ENCODE assay signal across 15 cellular contexts in the genomic region with DNA sequence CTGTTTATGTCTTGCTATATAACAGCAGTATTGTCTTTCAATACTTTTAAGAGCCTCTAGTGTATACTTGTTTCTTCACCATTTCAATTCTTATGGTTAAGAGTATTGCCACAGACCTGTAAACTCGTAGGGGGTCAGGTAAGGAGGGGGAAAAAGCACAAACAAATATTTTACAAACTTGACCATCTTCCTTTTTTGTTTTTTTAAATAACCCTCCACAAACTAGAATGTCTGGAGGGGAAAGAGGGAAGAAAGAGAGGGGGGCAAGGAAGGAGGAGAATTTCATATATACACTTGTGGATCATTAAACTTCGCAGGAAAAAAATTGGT. TPM values are rescaled to one million over a fixed set of nuclear protein-coding genes. Genes with fewer than 3 reads are reported as not detected.
DNase-seq lines count a peak whose midpoint lies in the region; ATAC-seq and TF ChIP-seq lines count a peak whose summit lies in the region.
"Had no signal": no experiment of that assay in that cellular context is flagged by ENCODE, and none has a peak within 500 bp of the region (broad histone marks: within the 10 kb centered on the region; RNA-seq: fewer than 3 reads in every experiment).

No MANE protein-coding gene starts in this region.

- H3K27ac Mint-ChIP-seq in T-helper 1 cell treated with Interleukin-12 subunit alpha and Interleukin-12 subunit beta and Interleukin-4 antibody, amounts not matched to agents 30 μg/mL and 1 μg/mL, for 36 hours: peak overlapping the region; percentile 73
- no peak overlapping the region for H3K27ac Mint-ChIP-seq in glutamatergic neuron (ENCODE audit: unreplicated experiment)
- peak overlapping the region; percentile 63 for H3K27ac Mint-ChIP-seq in stimulated activated effector memory CD8-positive, alpha-beta T cell treated with anti-CD3 and anti-CD28 coated beads, Interleukin-12 subunit alpha, Interleukin-12 subunit beta, amount 100 ng/mL, for 72 hours

- no peaks in the 10 kb centered on the region for H3K9me3 ChIP-seq in PC-3 (ENCODE audit: low read length)

- no peaks in the 10 kb centered on the region for H3K9me2 ChIP-seq in PC-3 (replicated peaks; ENCODE audit: low read length)

- POLR2A ChIA-PET in PC-3 (lab: Charles Lee; ENCODE audit: unreplicated experiment): interaction anchor here (0.7 kb wide), 1 partner anchor 280 kb away, joined by 4 read pairs; no protein-coding TSS in a partner anchor

- BruUV-seq in PC-3 (replicated peaks; lab: Mats Ljungman, UMichigan): TSS peak; percentile 0

- peak overlapping the region; percentile 99 for H3K9ac ChIP-seq in PC-3 (ENCODE audit: low read length)

- H3K4me3 ChIP-seq in PC-3 (ENCODE audit: low read length): peak overlapping the region; percentile 96
- H3K4me3 ChIP-seq: dorsolateral prefrontal cortex had no signal

- peak overlapping the region; percentile 89 for H3K4me2 ChIP-seq in PC-3 (ENCODE audit: low read length)

- H3K4me3 Mint-ChIP-seq in T-helper 1 cell treated with Interleukin-12 subunit alpha and Interleukin-12 subunit beta and Interleukin-4 antibody, amounts not matched to agents 30 μg/mL and 1 μg/mL, for 36 hours: no peak overlapping the region
- H3K4me3 Mint-ChIP-seq in glutamatergic neuron (ENCODE audit: unreplicated experiment): peak overlapping the region; percentile 69
- no peak overlapping the region for H3K4me3 Mint-ChIP-seq in stimulated activated effector memory CD8-positive, alpha-beta T cell treated with anti-CD3 and anti-CD28 coated beads, Interleukin-12 subunit alpha, Interleukin-12 subunit beta, amount 100 ng/mL, for 72 hours

- TF ChIP-seq CTCF in PC-3 (conservative IDR thresholded peaks at IDR 0.05; ENCODE audit: low read depth, low read length) (no peak), glutamatergic neuron (IDR thresholded peaks at IDR 0.05; ENCODE audit: partially characterized antibody, unreplicated experiment) (no peak)

- peaks cover 23% of the 10 kb centered on the region for H3K4me1 ChIP-seq in PC-3 (ENCODE audit: insufficient read depth, low read length)

- no peaks in the 10 kb centered on the region for H3F3A ChIP-seq in PC-3 (ENCODE audit: low read length, unreplicated experiment)

- CTCF ChIA-PET in PC-3 (lab: Charles Lee): interaction anchor here (0.8 to 1.5 kb wide), 4 partner anchors 250 to 360 kb away, joined by 3 to 9 read pairs (median 6); no protein-coding TSS in a partner anchor

- no peak overlapping the region for H2AFZ ChIP-seq in PC-3 (ENCODE audit: low read length)

- intact Hi-C loops in PC-3 (cut with micrococcal nuclease): loop anchor here (1.0 kb wide), 1 partner anchor 338 kb away; no protein-coding TSS in a partner anchor

- no peaks in the 10 kb centered on the region for H3K9me3 Mint-ChIP-seq in T-helper 1 cell treated with Interleukin-12 subunit alpha and Interleukin-12 subunit beta and Interleukin-4 antibody, amounts not matched to agents 30 μg/mL and 1 μg/mL, for 36 hours
- peaks cover 15% of the 10 kb centered on the region for H3K9me3 Mint-ChIP-seq in glutamatergic neuron (ENCODE audit: unreplicated experiment)
- H3K9me3 Mint-ChIP-seq in stimulated activated effector memory CD8-positive, alpha-beta T cell treated with anti-CD3 and anti-CD28 coated beads, Interleukin-12 subunit alpha, Interleukin-12 subunit beta, amount 100 ng/mL, for 72 hours: peaks cover 7% of the 10 kb centered on the region

- no peaks in the 10 kb centered on the region for H3K27me3 ChIP-seq in PC-3 (ENCODE audit: low read length)

- H3K27me3 Mint-ChIP-seq in T-helper 1 cell treated with Interleukin-12 subunit alpha and Interleukin-12 subunit beta and Interleukin-4 antibody, amounts not matched to agents 30 μg/mL and 1 μg/mL, for 36 hours (ENCODE audit: low read depth): peaks cover 76% of the 10 kb centered on the region
- peaks cover 45% of the 10 kb centered on the region for H3K27me3 Mint-ChIP-seq in glutamatergic neuron (ENCODE audit: unreplicated experiment)

- H3K27ac ChIP-seq in PC-3 (ENCODE audit: low read length): peak overlapping the region; percentile 99
- H3K27ac ChIP-seq: dorsolateral prefrontal cortex, ovary, WERI-Rb-1 had no signal

- H3K36me3 Mint-ChIP-seq in T-helper 1 cell treated with Interleukin-12 subunit alpha and Interleukin-12 subunit beta and Interleukin-4 antibody, amounts not matched to agents 30 μg/mL and 1 μg/mL, for 36 hours (ENCODE audit: low read depth): peaks cover 6% of the 10 kb centered on the region
- H3K36me3 Mint-ChIP-seq in glutamatergic neuron (ENCODE audit: unreplicated experiment): peaks cover 9% of the 10 kb centered on the region
- peaks cover 3% of the 10 kb centered on the region for H3K36me3 Mint-ChIP-seq in stimulated activated effector memory CD8-positive, alpha-beta T cell treated with anti-CD3 and anti-CD28 coated beads, Interleukin-12 subunit alpha, Interleukin-12 subunit beta, amount 100 ng/mL, for 72 hours

- peaks cover 5% of the 10 kb centered on the region for H3K4me1 Mint-ChIP-seq in T-helper 1 cell treated with Interleukin-12 subunit alpha and Interleukin-12 subunit beta and Interleukin-4 antibody, amounts not matched to agents 30 μg/mL and 1 μg/mL, for 36 hours (ENCODE audit: low read depth)
- H3K4me1 Mint-ChIP-seq in glutamatergic neuron (ENCODE audit: low read depth, unreplicated experiment): peaks cover 12% of the 10 kb centered on the region
- peaks cover 7% of the 10 kb centered on the region for H3K4me1 Mint-ChIP-seq in stimulated activated effector memory CD8-positive, alpha-beta T cell treated with anti-CD3 and anti-CD28 coated beads, Interleukin-12 subunit alpha, Interleukin-12 subunit beta, amount 100 ng/mL, for 72 hours

- DNase-seq in T-helper 1 cell: no peak
- DNase-seq in PC-3: peak; percentile 8
- DNase-seq in glutamatergic neuron: no peak
- no peak for DNase-seq in stimulated activated effector memory CD8-positive, alpha-beta T cell treated with anti-CD3 and anti-CD28 coated beads, Interleukin-12 subunit alpha, Interleukin-12 subunit beta, amount 100 ng/mL, for 72 hours (ENCODE audit: low spot score in 2 of 2)
- no peak for DNase-seq in anterior cingulate cortex (lab: John Stamatoyannopoulos, UW)
- no peak for DNase-seq in iPS-NIHi7 (ENCODE audit: extremely low spot score)
- DNase-seq: CD4-positive, alpha-beta memory T cell; dorsolateral prefrontal cortex; hypothalamus; ovary; RPMI8226; trophoblast cell; WERI-Rb-1 had no signal

- H4K20me1 ChIP-seq in PC-3 (ENCODE audit: low read length): peaks cover 27% of the 10 kb centered on the region

- H3K36me3 ChIP-seq in PC-3 (ENCODE audit: low read depth, low read length): peaks cover 53% of the 10 kb centered on the region
- H3K36me3 ChIP-seq: ovary, WERI-Rb-1 had no signal

- ATAC-seq in PC-3: no peak
- no peak for ATAC-seq in stimulated activated effector memory CD8-positive, alpha-beta T cell treated with anti-CD3 and anti-CD28 coated beads, Interleukin-12 subunit alpha, Interleukin-12 subunit beta, amount 100 ng/mL, for 72 hours
- no peak for ATAC-seq in HG02870 (IDR thresholded peaks at IDR 0.05; ENCODE audit: unreplicated experiment)

- H3K79me2 ChIP-seq in PC-3 (ENCODE audit: low read length): peaks cover 91% of the 10 kb centered on the region

RNA-seq across cellular contexts. Expression of a gene that starts 4.3 kb away (rescaled TPM):
- total RNA-seq in PC-3 (2014; rRNA removed) (212 and 249 TPM in 2 replicates), glutamatergic neuron (ENCODE audit: unreplicated experiment) (not detected)
- total RNA-seq: CD4-positive, alpha-beta memory T cell; dorsolateral prefrontal cortex had no signal

RNA-seq across cellular contexts. Expression of a gene that starts 4.7 kb away (rescaled TPM):
- total RNA-seq in PC-3 (2014; rRNA removed) (13.4 and 18.0 TPM in 2 replicates), glutamatergic neuron (ENCODE audit: unreplicated experiment) (0.44 TPM)
- total RNA-seq: CD4-positive, alpha-beta memory T cell had no signal

Comparison
In these comparisons a context has a peak if more than half of its experiments do, and no peak if none do; other contexts are left out.
1. RNA of a gene that starts 4.3 kb away (total RNA-seq): 212 to 249 TPM in PC-3; not detected in glutamatergic neuron (single experiment); every median in the first group is over 100 times any median in the second.
2. RNA of a gene that starts 4.7 kb away (total RNA-seq): 13.4 to 18.0 TPM in PC-3; 0.44 TPM in glutamatergic neuron (single experiment); every median in the first group is over 10 times any median in the second.